In genomic region chr16:30005341-30006094, GRCh38 we compare ENCODE assay signal across 8 cellular contexts. TPM values are rescaled to one million over a fixed set of nuclear protein-coding genes. Genes with fewer than 3 reads are reported as not detected.
A peak's percentile ranks its signal among the peaks of the same experiment; 100 is the strongest.
DNase-seq lines count a peak whose midpoint lies in the region; ATAC-seq and TF ChIP-seq lines count a peak whose summit lies in the region.

No MANE protein-coding gene starts in this region.

- no peak for TF ChIP-seq POLR2A in suprapubic skin (IDR thresholded peaks at IDR 0.05)

- ATAC-seq in PC-3 (peak; percentile 53), HG03571 (IDR thresholded peaks at IDR 0.05; ENCODE audit: unreplicated experiment) (no peak), GM19035 (IDR thresholded peaks at IDR 0.05; ENCODE audit: unreplicated experiment) (no peak)

- H3K36me3 ChIP-seq in BLaER1 (peaks cover 36% of the 10 kb centered on the region), PC-3 (ENCODE audit: low read depth, low read length) (no peaks in the 10 kb centered on the region), suprapubic skin (peaks cover 31% of the 10 kb centered on the region)

- no peaks in the 10 kb centered on the region for H3K9me3 ChIP-seq in BLaER1
- H3K9me3 ChIP-seq in PC-3 (ENCODE audit: low read length), result no peaks in the 10 kb centered on the region
- H3K9me3 ChIP-seq in suprapubic skin, result no peaks in the 10 kb centered on the region

- TF ChIP-seq CTCF in GM12875 (IDR thresholded peaks at IDR 0.05; ENCODE audit: borderline replicate concordance, insufficient read depth, low read depth, low read length) (peak; percentile 75), PC-3 (conservative IDR thresholded peaks at IDR 0.05; ENCODE audit: low read depth, low read length) (peak; percentile 81), astrocyte of the spinal cord (IDR thresholded peaks at IDR 0.05; ENCODE audit: low read depth, low read length) (peak; percentile 89), suprapubic skin (IDR thresholded peaks at IDR 0.05) (peak; percentile 55 to 84)

- POLR2A ChIA-PET in PC-3 (lab: Charles Lee; ENCODE audit: unreplicated experiment), result no interaction called here

- H3K4me1 ChIP-seq in BLaER1, result peaks cover 90% of the 10 kb centered on the region
- H3K4me1 ChIP-seq in PC-3 (ENCODE audit: insufficient read depth, low read length), result no peaks in the 10 kb centered on the region
- peaks cover 10% of the 10 kb centered on the region for H3K4me1 ChIP-seq in suprapubic skin

- WGBS in suprapubic skin, result 55% methylated on average over 17 of the region's 35 CpGs

- H4K20me1 ChIP-seq in BLaER1 (peaks cover 10% of the 10 kb centered on the region; the same call in 1 of the 2 replicates), PC-3 (ENCODE audit: low read length) (no peaks in the 10 kb centered on the region)

- no peaks in the 10 kb centered on the region for H3K27me3 ChIP-seq in BLaER1
- no peaks in the 10 kb centered on the region for H3K27me3 ChIP-seq in PC-3 (ENCODE audit: low read length)
- peaks cover 21% of the 10 kb centered on the region for H3K27me3 ChIP-seq in suprapubic skin

- no peak overlapping the region for H2AFZ ChIP-seq in PC-3 (ENCODE audit: low read length)

- H3F3A ChIP-seq in PC-3 (ENCODE audit: low read length, unreplicated experiment), result no peaks in the 10 kb centered on the region

- peak overlapping the region; percentile 46 for H3K4me3 ChIP-seq in BLaER1
- H3K4me3 ChIP-seq in GM12875 (ENCODE audit: low read depth, low read length), result no peak overlapping the region
- H3K4me3 ChIP-seq in PC-3 (ENCODE audit: low read length), result no peak overlapping the region
- no peak overlapping the region for H3K4me3 ChIP-seq in astrocyte of the spinal cord (ENCODE audit: low read depth, low read length)
- H3K4me3 ChIP-seq in suprapubic skin, result no peak overlapping the region

- BruUV-seq in PC-3 (replicated peaks; lab: Mats Ljungman, UMichigan), result no TSS peak

- peak; percentile 32 for DNase-seq in PC-3
- no peak for DNase-seq in astrocyte of the spinal cord (ENCODE audit: low read depth, low spot score)
- peak; percentile 36 for DNase-seq in iris pigment epithelial cell (ENCODE audit: low read depth)
- DNase-seq in suprapubic skin (ENCODE audit: low spot score in 2 of 2), result no peak

- in situ Hi-C loops in astrocyte of the spinal cord (cut with HindIII; ENCODE audit: low sequenced_read_pairs), result no loop called here

- intact Hi-C loops in PC-3 (cut with micrococcal nuclease), result no loop called here

- H3K9me2 ChIP-seq in PC-3 (replicated peaks; ENCODE audit: low read length), result no peaks in the 10 kb centered on the region

- no peak for TF ChIP-seq EP300 in suprapubic skin (IDR thresholded peaks at IDR 0.05)

- H3K79me2 ChIP-seq in PC-3 (ENCODE audit: low read length), result no peaks in the 10 kb centered on the region

- peak overlapping the region; percentile 97 for H3K4me2 ChIP-seq in BLaER1
- no peak overlapping the region for H3K4me2 ChIP-seq in PC-3 (ENCODE audit: low read length)

- CTCF ChIA-PET in PC-3 (lab: Charles Lee), result interaction anchor here (0.5 to 0.6 kb wide), 4 partner anchors 9 to 181 kb away, joined by 3 to 7 read pairs (median 4); partner anchors contain the start of gene SEZ6L2

- H3K27ac ChIP-seq in BLaER1 (peak overlapping the region; percentile 91), PC-3 (ENCODE audit: low read length) (no peak overlapping the region), suprapubic skin (no peak overlapping the region)

- peak overlapping the region; percentile 26; the same call in 1 of the 2 replicates for H3K9ac ChIP-seq in BLaER1
- H3K9ac ChIP-seq in PC-3 (ENCODE audit: low read length), result no peak overlapping the region

RNA-seq across cellular contexts. Expression of gene DOC2A, which starts 5.3 kb away (rescaled TPM):
- total RNA-seq in PC-3 (2014; rRNA removed) (4.6 and 5.2 TPM in 2 replicates), suprapubic skin (under 1 TPM in 1 of 4 donors, not detected in 3; 0.42 TPM)

RNA-seq across cellular contexts. Expression of gene INO80E, which starts 9.5 kb away (rescaled TPM):
- total RNA-seq in PC-3 (2014; rRNA removed) (60.6 and 70.3 TPM in 2 replicates), suprapubic skin (10 to 100 TPM; 48.2 to 58.7 (median 51.0) TPM)

RNA-seq across cellular contexts. Expression of gene HIRIP3, which starts 10.1 kb away (rescaled TPM):
- total RNA-seq in PC-3 (2014; rRNA removed) (18.4 and 26.8 TPM in 2 replicates), suprapubic skin (10 to 100 TPM; 14.6 to 29.3 (median 21.7) TPM)

RNA-seq across cellular contexts. Expression of gene C16orf92, which starts 17.5 kb away (rescaled TPM):
- total RNA-seq in PC-3 (2014; rRNA removed) (not detected in 2 replicates), suprapubic skin (not detected)

RNA-seq across cellular contexts. Expression of gene TLCD3B, which starts 25.6 kb away (rescaled TPM):
- total RNA-seq in PC-3 (2014; rRNA removed) (0.29 and 0.47 TPM in 2 replicates), suprapubic skin (1 to 10 TPM in 1 of 4 donors, under 1 TPM in 1, not detected in 2; 0.81 to 1.4 TPM)

Comparison
In these comparisons a context has a peak if more than half of its experiments do, and no peak if none do; other contexts are left out.
1. DNase-seq: peak in PC-3 (single experiment) and iris pigment epithelial cell (single experiment); none in astrocyte of the spinal cord (single experiment) and suprapubic skin (0 of 2).
2. Peak in every context shown above with its lines, with median percentiles within 50 percentile points of each other: CTCF ChIP-seq.